ENCODE assay signal across 9 cellular contexts in the genomic region with DNA sequence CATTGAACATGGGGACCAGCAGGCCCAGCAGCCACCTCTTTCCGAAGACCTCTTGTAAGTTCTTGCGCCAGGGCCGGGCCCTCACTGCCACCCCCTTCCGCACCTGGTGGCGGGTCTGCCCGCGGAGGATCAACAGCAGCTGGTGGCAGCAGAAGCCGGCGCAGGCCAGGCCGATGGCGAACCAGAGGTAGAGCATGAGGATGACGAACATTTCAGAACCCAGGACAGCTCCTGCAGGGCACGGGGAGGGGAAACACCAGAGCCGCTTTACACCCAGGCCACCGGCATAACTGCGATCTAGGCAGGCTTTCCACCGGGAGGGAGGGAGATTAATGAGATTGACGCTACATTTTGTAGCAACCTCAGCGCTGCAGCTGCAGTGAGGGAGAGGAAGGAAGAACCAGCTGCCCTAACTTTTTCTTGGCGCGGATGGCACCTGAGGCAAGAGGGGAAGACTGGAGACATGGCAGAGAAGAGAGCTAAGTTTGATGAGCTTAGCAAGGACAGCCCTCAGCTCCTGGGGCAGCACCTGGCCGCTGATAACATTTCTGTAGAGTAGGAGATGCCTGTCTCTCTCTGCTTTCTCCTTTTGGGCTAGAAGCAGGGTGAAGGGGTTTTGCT. TPM values are rescaled to one million over a fixed set of nuclear protein-coding genes. Genes with fewer than 3 reads are reported as not detected.
DNase-seq lines count a peak whose midpoint lies in the region; ATAC-seq and TF ChIP-seq lines count a peak whose summit lies in the region.
"Had no signal": no experiment of that assay in that cellular context is flagged by ENCODE, and none has a peak within 500 bp of the region (broad histone marks: within the 10 kb centered on the region; RNA-seq: fewer than 3 reads in every experiment).

No MANE protein-coding gene starts in this region.

- no peak for TF ChIP-seq POLR2A in tibial nerve (IDR thresholded peaks at IDR 0.05)

- no peak overlapping the region for H3K4me3 Mint-ChIP-seq in activated CD8-positive, alpha-beta memory T cell treated with anti-CD3 and anti-CD28 coated beads, Interleukin-2, amount 10 ng/mL, durations not matched to agents 7 days and 5 days

- in situ Hi-C loops in KBM-7 (cut with MboI; ENCODE audit: low pct_unique_long_range_greater_than_20kb, low sequenced_read_pairs) = no loop called here

- TF ChIP-seq EP300 in tibial nerve (IDR thresholded peaks at IDR 0.05) = no peak

- no peaks in the 10 kb centered on the region for H3K9me3 ChIP-seq in tibial nerve

- no peaks in the 10 kb centered on the region for H3K4me1 ChIP-seq in tibial nerve

- no peaks in the 10 kb centered on the region for H3K36me3 Mint-ChIP-seq in activated CD8-positive, alpha-beta memory T cell treated with anti-CD3 and anti-CD28 coated beads, Interleukin-2, amount 10 ng/mL, durations not matched to agents 7 days and 5 days

- H3K9me3 Mint-ChIP-seq in activated CD8-positive, alpha-beta memory T cell treated with anti-CD3 and anti-CD28 coated beads, Interleukin-2, amount 10 ng/mL, durations not matched to agents 7 days and 5 days (ENCODE audit: low read depth) = no peaks in the 10 kb centered on the region

- peaks cover 61% of the 10 kb centered on the region for H3K27me3 Mint-ChIP-seq in activated CD8-positive, alpha-beta memory T cell treated with anti-CD3 and anti-CD28 coated beads, Interleukin-2, amount 10 ng/mL, durations not matched to agents 7 days and 5 days

- no peak overlapping the region for H3K27ac ChIP-seq in tibial nerve
- H3K27ac ChIP-seq: KMS-11 had no signal

- H3K27me3 ChIP-seq in tibial nerve = peaks cover 0 to 70% of the 10 kb centered on the region in 2 donors

- H3K4me1 Mint-ChIP-seq in activated CD8-positive, alpha-beta memory T cell treated with anti-CD3 and anti-CD28 coated beads, Interleukin-2, amount 10 ng/mL, durations not matched to agents 7 days and 5 days = peaks cover 1% of the 10 kb centered on the region

- CTCF ChIA-PET in activated CD8-positive, alpha-beta memory T cell treated with anti-CD3 and anti-CD28 coated beads, Interleukin-2, amount 10 ng/mL, durations not matched to agents 7 days and 5 days (lab: Charles Lee) = interaction anchor here (0.6 to 2.2 kb wide), 11 partner anchors 9 to 684 kb away, joined by 3 to 6 read pairs (median 3); no protein-coding TSS in a partner anchor

- peak; percentile 64 for DNase-seq in KBM-7
- DNase-seq in activated CD8-positive, alpha-beta memory T cell treated with anti-CD3 and anti-CD28 coated beads, Interleukin-2, amount 10 ng/mL, durations not matched to agents 7 days and 5 days = peak; percentile 78
- peak; percentile 82 for DNase-seq in fibroblast of pulmonary artery (ENCODE audit: low read depth)
- peak; percentile 74 for DNase-seq in retina
- no peak for DNase-seq in tibial nerve (ENCODE audit: low spot score in 2 of 2)

- H3K27ac Mint-ChIP-seq in activated CD8-positive, alpha-beta memory T cell treated with anti-CD3 and anti-CD28 coated beads, Interleukin-2, amount 10 ng/mL, durations not matched to agents 7 days and 5 days = no peak overlapping the region

- H3K36me3 ChIP-seq in tibial nerve = no peaks in the 10 kb centered on the region

- ATAC-seq in GM18867 (IDR thresholded peaks at IDR 0.05; ENCODE audit: unreplicated experiment) = peak; percentile 56
- ATAC-seq in activated CD8-positive, alpha-beta memory T cell treated with anti-CD3 and anti-CD28 coated beads, Interleukin-2, amount 10 ng/mL, durations not matched to agents 7 days and 5 days = peak; percentile 92
- ATAC-seq in HG02588 (IDR thresholded peaks at IDR 0.05; ENCODE audit: unreplicated experiment) = no peak
- no peak for ATAC-seq in HG02840 (IDR thresholded peaks at IDR 0.05; ENCODE audit: low FRiP score, unreplicated experiment)

- 5 to 15% methylated on average over 10 to 22 of the region's 22 CpGs for WGBS in tibial nerve, 2 donors

- TF ChIP-seq CTCF in fibroblast of pulmonary artery (IDR thresholded peaks at IDR 0.05; ENCODE audit: low read length, missing control alignments) (no peak), tibial nerve (IDR thresholded peaks at IDR 0.05) (no peak)

- H3K4me3 ChIP-seq in fibroblast of pulmonary artery (replicated peaks; ENCODE audit: low read depth, low read length) (no peak overlapping the region), tibial nerve (no peak overlapping the region)

RNA-seq across cellular contexts. Expression of a gene that starts 7.8 kb away (rescaled TPM):
- not detected for total RNA-seq in activated CD8-positive, alpha-beta memory T cell treated with anti-CD3 and anti-CD28 coated beads, Interleukin-2, amount 10 ng/mL, durations not matched to agents 7 days and 5 days
- not detected for total RNA-seq in tibial nerve

RNA-seq across cellular contexts. Expression of a gene that starts 35.8 kb away (rescaled TPM):
- total RNA-seq in activated CD8-positive, alpha-beta memory T cell treated with anti-CD3 and anti-CD28 coated beads, Interleukin-2, amount 10 ng/mL, durations not matched to agents 7 days and 5 days = 10 to 100 TPM; 11.3 to 12.0 TPM
- 10 to 100 TPM; 38.1 to 76.7 (median 41.5) TPM for total RNA-seq in tibial nerve

RNA-seq across cellular contexts. Expression of a gene that starts 47.8 kb away (rescaled TPM):
- total RNA-seq in activated CD8-positive, alpha-beta memory T cell treated with anti-CD3 and anti-CD28 coated beads, Interleukin-2, amount 10 ng/mL, durations not matched to agents 7 days and 5 days = under 1 TPM; 0.14 to 0.50 TPM
- not detected for total RNA-seq in tibial nerve

Comparison
In these comparisons a context has a peak if more than half of its experiments do, and no peak if none do; other contexts are left out.
1. ATAC-seq: peak in GM18867 (single experiment) and activated CD8-positive, alpha-beta memory T cell treated with anti-CD3 and anti-CD28 coated beads, Interleukin-2, amount 10 ng/mL, durations not matched to agents 7 days and 5 days (single experiment); none in HG02588 (single experiment) and HG02840 (single experiment).
2. DNase-seq: peak in KBM-7 (single experiment), activated CD8-positive, alpha-beta memory T cell treated with anti-CD3 and anti-CD28 coated beads, Interleukin-2, amount 10 ng/mL, durations not matched to agents 7 days and 5 days (single experiment), fibroblast of pulmonary artery (single experiment) and retina (single experiment); none in tibial nerve (0 of 2).